ENCODE assay signal across 28 cellular contexts in the genomic region with DNA sequence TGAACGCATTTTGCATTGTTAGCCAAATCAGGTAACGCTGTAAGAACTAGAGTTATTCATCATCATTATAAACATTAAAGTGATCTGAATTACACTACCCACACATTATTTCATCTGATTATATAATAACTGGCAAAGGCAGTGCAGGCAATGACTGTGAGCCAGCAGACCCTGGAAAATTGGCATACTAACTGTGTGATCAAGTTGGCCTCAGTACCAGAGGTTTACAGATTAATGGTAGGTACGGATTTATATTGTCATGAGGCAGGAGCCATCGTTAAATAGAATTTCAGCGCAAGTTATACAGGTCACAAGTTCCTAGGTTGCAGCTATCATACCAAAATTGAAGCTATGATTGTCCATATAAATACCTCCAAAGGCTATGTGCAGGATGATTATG.
"Had no signal": no experiment of that assay in that cellular context is flagged by ENCODE, and none has a peak within 500 bp of the region (broad histone marks: within the 10 kb centered on the region; RNA-seq: fewer than 3 reads in every experiment).

No MANE protein-coding gene starts in this region.

- ATAC-seq: activated naive CD4-positive, alpha-beta T cell treated with anti-CD3 and anti-CD28 coated beads, Interleukin-2, amount 50 U/mL, for 72 hours; activated naive CD8-positive, alpha-beta T cell treated with anti-CD3 and anti-CD28 coated beads, Interleukin-2, amount 50 U/mL, for 24 hours; activated T-cell treated with anti-CD3 and anti-CD28 coated beads, Interleukin-2, amount 50 U/mL, for 4 hours; activated T-cell treated with anti-CD3 and anti-CD28 coated beads, Interleukin-2, amount 50 U/mL, for 72 hours; activated T-helper 17 cell treated with anti-CD3 and anti-CD28 coated beads, Interleukin-2, amount 50 U/mL, for 72 hours; body of pancreas had no signal

- DNase-seq: activated effector memory CD4-positive, alpha-beta T cell treated with anti-CD3 and anti-CD28 coated beads, Interleukin-2, amount 50 U/mL, for 16 hours; activated effector memory CD4-positive, alpha-beta T cell treated with Interleukin-2 at 50 U/mL for 16 hours; activated gamma-delta T cell; activated naive CD4-positive, alpha-beta T cell; activated naive CD4-positive, alpha-beta T cell treated with anti-CD3 and anti-CD28 coated beads for 36 hours; activated naive CD4-positive, alpha-beta T cell treated with anti-CD3 and anti-CD28 coated beads, Interleukin-2, amount 10 ng/mL, durations not matched to agents 7 days and 5 days; activated naive CD4-positive, alpha-beta T cell treated with anti-CD3 and anti-CD28 coated beads, Interleukin-2, amount 50 U/mL, for 16 hours; activated naive CD4-positive, alpha-beta T cell treated with Interleukin-2 at 50 U/mL for 16 hours; activated naive CD8-positive, alpha-beta T cell treated with anti-CD3 and anti-CD28 coated beads for 36 hours; activated naive CD8-positive, alpha-beta T cell treated with anti-CD3 and anti-CD28 coated beads, Interleukin-2, amount 10 ng/mL, durations not matched to agents 7 days and 5 days; activated naive CD8-positive, alpha-beta T cell treated with anti-CD3 and anti-CD28 coated beads, Interleukin-2, amount 50 U/mL, for 24 hours; activated T-cell treated with anti-CD3 and anti-CD28 coated beads, Interleukin-2, amount 50 U/mL, for 1 hour; activated T-cell treated with anti-CD3 and anti-CD28 coated beads, Interleukin-2, amount 50 U/mL, for 24 hours; activated T-cell treated with anti-CD3 and anti-CD28 coated beads, Interleukin-2, amount 50 U/mL, for 4 hours; activated T-cell treated with anti-CD3 and anti-CD28 coated beads, Interleukin-2, amount 50 U/mL, for 48 hours; activated T-cell treated with anti-CD3 and anti-CD28 coated beads, Interleukin-2, amount 50 U/mL, for 72 hours; adrenal gland; amniotic stem cell; amygdala; anterior cingulate cortex; aorta; body of pancreas; brain microvascular endothelial cell; central memory CD4-positive, alpha-beta T cell; cerebellar nuclear complex had no signal

- FAIRE-seq: astrocyte had no signal
